ENCODE assay signal across 1 cellular context in genomic region chr10:70595566-70596016, GRCh38.
TF ChIP-seq lines count a peak whose summit lies in the region.

No MANE protein-coding gene starts in this region.

TF ChIP-seq in HepG2, 621 proteins besides CTCF, POLR2A, EP300 and RAD21 (continues in another document):
- TF ChIP-seq KLF15 (CRISPR knock-in tag; IDR thresholded peaks at IDR 0.05; ENCODE audit: borderline replicate concordance) (no peak), ZNF792 (CRISPR knock-in tag; IDR thresholded peaks at IDR 0.05) (no peak), ZNF296 (CRISPR knock-in tag; conservative IDR thresholded peaks at IDR 0.05) (no peak), THAP11 (CRISPR knock-in tag; IDR thresholded peaks at IDR 0.05) (no peak), PCBP2 (optimal IDR thresholded peaks at IDR 0.05; ENCODE audit: low read depth, low read length, poor library complexity, severe bottlenecking) (no peak), RERE (CRISPR knock-in tag; IDR thresholded peaks at IDR 0.05; ENCODE audit: low read depth) (no peak), TOE1 (CRISPR knock-in tag; IDR thresholded peaks at IDR 0.05) (no peak), GLI4 (CRISPR knock-in tag; IDR thresholded peaks at IDR 0.05; ENCODE audit: borderline replicate concordance) (no peak), NR2C2 (CRISPR knock-in tag; IDR thresholded peaks at IDR 0.05; ENCODE audit: borderline replicate concordance) (no peak), ZNF597 (CRISPR knock-in tag; IDR thresholded peaks at IDR 0.05) (no peak), TEAD2 (CRISPR knock-in tag; IDR thresholded peaks at IDR 0.05) (no peak), NR2F2 (IDR thresholded peaks at IDR 0.05; ENCODE audit: borderline replicate concordance, low read depth) (peak; percentile 21; the same call in 1 of the 2 replicates), ZNF672 (CRISPR knock-in tag; IDR thresholded peaks at IDR 0.05) (no peak), MXI1 (IDR thresholded peaks at IDR 0.05; ENCODE audit: borderline replicate concordance, low read depth, low read length) (no peak), STAG1 (CRISPR knock-in tag; IDR thresholded peaks at IDR 0.05) (no peak), PHF20 (CRISPR knock-in tag; IDR thresholded peaks at IDR 0.05) (no peak), FOXK2 (IDR thresholded peaks at IDR 0.05) (no peak), CREM (IDR thresholded peaks at IDR 0.05) (peak; percentile 17; the same call in 1 of the 2 replicates), CREM (CRISPR knock-in tag; IDR thresholded peaks at IDR 0.05) (no peak), ZBTB25 (CRISPR knock-in tag; IDR thresholded peaks at IDR 0.05) (no peak), ZNF180 (CRISPR knock-in tag; IDR thresholded peaks at IDR 0.05; ENCODE audit: borderline replicate concordance, low read depth) (no peak), KLF12 (CRISPR knock-in tag; IDR thresholded peaks at IDR 0.05; ENCODE audit: borderline replicate concordance) (no peak), PHF21A (CRISPR knock-in tag; IDR thresholded peaks at IDR 0.05) (peak; percentile 9; the same call in 1 of the 2 replicates), ZZZ3 (CRISPR knock-in tag; IDR thresholded peaks at IDR 0.05; ENCODE audit: borderline replicate concordance) (no peak), ZBTB2 (CRISPR knock-in tag; IDR thresholded peaks at IDR 0.05; ENCODE audit: low read depth) (no peak), FOXC1 (CRISPR knock-in tag; IDR thresholded peaks at IDR 0.05; ENCODE audit: borderline replicate concordance) (no peak), GATA4 (IDR thresholded peaks at IDR 0.05; ENCODE audit: borderline replicate concordance, low read depth) (0 out of 2 replicates have a peak, but pooled peaks have one; percentile 32), UBTF (CRISPR knock-in tag; IDR thresholded peaks at IDR 0.05) (no peak), ZNF530 (CRISPR knock-in tag; IDR thresholded peaks at IDR 0.05; ENCODE audit: low read depth) (no peak), MAFF (IDR thresholded peaks at IDR 0.05; ENCODE audit: low read depth, low read length) (no peak), NAIF1 (CRISPR knock-in tag; IDR thresholded peaks at IDR 0.05; ENCODE audit: borderline replicate concordance) (no peak), ZNF775 (CRISPR knock-in tag; IDR thresholded peaks at IDR 0.05; ENCODE audit: borderline replicate concordance) (no peak), SIX4 (CRISPR knock-in tag; IDR thresholded peaks at IDR 0.05) (no peak), HDAC2 (CRISPR knock-in tag; IDR thresholded peaks at IDR 0.05) (peak; percentile 5; the same call in 1 of the 2 replicates), SNRNP70 (IDR thresholded peaks at IDR 0.05; ENCODE audit: low read depth, low read length) (no peak), SIX1 (CRISPR knock-in tag; IDR thresholded peaks at IDR 0.05; ENCODE audit: borderline replicate concordance) (no peak), MXD1 (CRISPR knock-in tag; IDR thresholded peaks at IDR 0.05) (no peak), ZNF234 (CRISPR knock-in tag; conservative IDR thresholded peaks at IDR 0.05) (no peak), HMG20B (CRISPR knock-in tag; conservative IDR thresholded peaks at IDR 0.05) (no peak), ZBTB3 (CRISPR knock-in tag; IDR thresholded peaks at IDR 0.05; ENCODE audit: borderline replicate concordance, low read depth) (no peak), ZSCAN30 (CRISPR knock-in tag; IDR thresholded peaks at IDR 0.05) (no peak), MIXL1 (CRISPR knock-in tag; IDR thresholded peaks at IDR 0.05) (no peak), ZNF414 (CRISPR knock-in tag; IDR thresholded peaks at IDR 0.05) (no peak), ZNF468 (CRISPR knock-in tag; IDR thresholded peaks at IDR 0.05) (no peak), POGK (CRISPR knock-in tag; conservative IDR thresholded peaks at IDR 0.05) (no peak), ZC3H4 (CRISPR knock-in tag; IDR thresholded peaks at IDR 0.05; ENCODE audit: borderline replicate concordance) (no peak), DNMT3B (CRISPR knock-in tag; conservative IDR thresholded peaks at IDR 0.05) (no peak), REPIN1 (CRISPR knock-in tag; IDR thresholded peaks at IDR 0.05; ENCODE audit: borderline replicate concordance, low read depth) (no peak), NR2F6 (IDR thresholded peaks at IDR 0.05) (peak; percentile 50), NR2F6 (CRISPR knock-in tag; IDR thresholded peaks at IDR 0.05) (no peak; the same call in 1 of the 2 replicates), POLR2AphosphoS2 (IDR thresholded peaks at IDR 0.05; ENCODE audit: low read depth, low read length) (no peak), RARA (CRISPR knock-in tag; IDR thresholded peaks at IDR 0.05) (peak; percentile 46; the same call in 1 of the 2 replicates), SIN3B (IDR thresholded peaks at IDR 0.05; ENCODE audit: low read length) (no peak), SMC3 (IDR thresholded peaks at IDR 0.05; ENCODE audit: low read length) (no peak), CCDC6 (CRISPR knock-in tag; IDR thresholded peaks at IDR 0.05) (no peak), YY1 (IDR thresholded peaks at IDR 0.05; ENCODE audit: insufficient read depth, insufficient replicate concordance, low read depth, low read length) (no peak), ETV5 (CRISPR knock-in tag; IDR thresholded peaks at IDR 0.05; ENCODE audit: borderline replicate concordance) (no peak), DBP (CRISPR knock-in tag; IDR thresholded peaks at IDR 0.05; ENCODE audit: not compliant biosample characterization) (no peak), SOX13 (IDR thresholded peaks at IDR 0.05) (no peak), SOX13 (CRISPR knock-in tag; conservative IDR thresholded peaks at IDR 0.05 in 1 of 2, IDR thresholded peaks at IDR 0.05 in 1 of 2) (no peak), ZNF33A (CRISPR knock-in tag; IDR thresholded peaks at IDR 0.05; ENCODE audit: borderline replicate concordance) (no peak)
